ENCODE assay signal across 13 cellular contexts in the genomic region with DNA sequence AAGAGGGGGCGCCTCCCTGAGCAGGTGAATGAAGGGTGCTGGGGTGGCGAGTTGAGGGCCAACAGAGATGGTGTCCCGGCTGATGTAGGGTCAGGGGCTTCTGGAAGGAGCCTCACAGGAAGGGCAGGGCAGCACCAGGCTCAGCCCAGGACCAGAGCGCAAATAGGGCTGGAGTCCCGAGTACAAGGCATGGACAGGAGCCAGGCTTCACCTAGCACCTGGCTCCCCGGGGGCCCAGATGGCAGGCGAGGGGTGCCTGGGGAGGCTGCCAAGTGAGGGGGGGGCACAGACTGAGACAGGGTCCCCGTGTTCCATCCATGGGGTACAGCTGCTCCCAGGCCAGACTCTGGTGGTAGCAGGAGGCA.
"Had no signal": no experiment of that assay in that cellular context is flagged by ENCODE, and none has a peak within 500 bp of the region (broad histone marks: within the 10 kb centered on the region; RNA-seq: fewer than 3 reads in every experiment).

No MANE protein-coding gene starts in this region.

- H3K9me3 Mint-ChIP-seq: activated CD4-positive, alpha-beta T cell treated with anti-CD3 and anti-CD28 coated beads, Interleukin-2, amount 10 ng/mL, durations not matched to agents 7 days and 5 days; activated naive CD4-positive, alpha-beta T cell treated with anti-CD3 and anti-CD28 coated beads, Interleukin-2, amount 50 U/mL, for 72 hours; activated T-cell treated with anti-CD3 and anti-CD28 coated beads, Interleukin-2, amount 50 U/mL, for 24 hours; stimulated activated naive CD8-positive, alpha-beta T cell treated with anti-CD3 and anti-CD28 coated beads, Interleukin-15, Interleukin-2, amounts not matched to agents 100 ng/mL and 50 ng/mL, for 24 hours had no signal

- H3K27ac Mint-ChIP-seq: activated CD4-positive, alpha-beta T cell treated with anti-CD3 and anti-CD28 coated beads, Interleukin-2, amount 10 ng/mL, durations not matched to agents 7 days and 5 days; activated CD8-positive, alpha-beta T cell treated with anti-CD3 and anti-CD28 coated beads, Interleukin-2, amount 10 ng/mL, durations not matched to agents 7 days and 5 days; activated naive CD4-positive, alpha-beta T cell treated with anti-CD3 and anti-CD28 coated beads, Interleukin-2, amount 50 U/mL, for 72 hours; activated T-cell treated with anti-CD3 and anti-CD28 coated beads, Interleukin-2, amount 50 U/mL, for 24 hours; stimulated activated naive CD8-positive, alpha-beta T cell treated with anti-CD3 and anti-CD28 coated beads, Interleukin-15, Interleukin-2, amounts not matched to agents 100 ng/mL and 50 ng/mL, for 24 hours had no signal

- H3K27me3 ChIP-seq: body of pancreas, suprapubic skin had no signal

- DNase-seq: activated CD4-positive, alpha-beta T cell treated with anti-CD3 and anti-CD28 coated beads, Interleukin-2, amount 10 ng/mL, durations not matched to agents 7 days and 5 days; activated CD8-positive, alpha-beta T cell treated with anti-CD3 and anti-CD28 coated beads, Interleukin-2, amount 10 ng/mL, durations not matched to agents 7 days and 5 days; activated T-cell treated with anti-CD3 and anti-CD28 coated beads, Interleukin-2, amount 50 U/mL, for 24 hours; amniotic stem cell; foreskin keratinocyte; mesendoderm; T-helper 9 cell; trophoblast cell had no signal

- H3K4me3 ChIP-seq: body of pancreas, suprapubic skin had no signal

- H3K27ac ChIP-seq: body of pancreas, foreskin keratinocyte, suprapubic skin had no signal

- H3K27me3 Mint-ChIP-seq: activated CD4-positive, alpha-beta T cell treated with anti-CD3 and anti-CD28 coated beads, Interleukin-2, amount 10 ng/mL, durations not matched to agents 7 days and 5 days; activated T-cell treated with anti-CD3 and anti-CD28 coated beads, Interleukin-2, amount 50 U/mL, for 24 hours; stimulated activated naive CD8-positive, alpha-beta T cell treated with anti-CD3 and anti-CD28 coated beads, Interleukin-15, Interleukin-2, amounts not matched to agents 100 ng/mL and 50 ng/mL, for 24 hours had no signal

- H3K36me3 ChIP-seq: suprapubic skin had no signal

- H3K9me3 ChIP-seq: body of pancreas, suprapubic skin had no signal

- H3K4me3 Mint-ChIP-seq: activated CD4-positive, alpha-beta T cell treated with anti-CD3 and anti-CD28 coated beads, Interleukin-2, amount 10 ng/mL, durations not matched to agents 7 days and 5 days; activated CD8-positive, alpha-beta T cell treated with anti-CD3 and anti-CD28 coated beads, Interleukin-2, amount 10 ng/mL, durations not matched to agents 7 days and 5 days; activated T-cell treated with anti-CD3 and anti-CD28 coated beads, Interleukin-2, amount 50 U/mL, for 24 hours; nephron; stimulated activated naive CD8-positive, alpha-beta T cell treated with anti-CD3 and anti-CD28 coated beads, Interleukin-15, Interleukin-2, amounts not matched to agents 100 ng/mL and 50 ng/mL, for 24 hours had no signal

- H3K36me3 Mint-ChIP-seq: activated naive CD4-positive, alpha-beta T cell treated with anti-CD3 and anti-CD28 coated beads, Interleukin-2, amount 50 U/mL, for 72 hours had no signal

- ATAC-seq: activated CD8-positive, alpha-beta T cell treated with anti-CD3 and anti-CD28 coated beads, Interleukin-2, amount 10 ng/mL, durations not matched to agents 7 days and 5 days; activated naive CD4-positive, alpha-beta T cell treated with anti-CD3 and anti-CD28 coated beads, Interleukin-2, amount 50 U/mL, for 72 hours; foreskin keratinocyte had no signal

- H3K4me1 ChIP-seq: foreskin keratinocyte, suprapubic skin had no signal
